In genomic region chr19:4098493-4098892, GRCh38 we compare ENCODE assay signal across 34 cellular contexts. TPM values are rescaled to one million over a fixed set of nuclear protein-coding genes. Genes with fewer than 3 reads are reported as not detected.
DNase-seq lines count a peak whose midpoint lies in the region; ATAC-seq, FAIRE-seq and TF ChIP-seq lines count a peak whose summit lies in the region.
"Had no signal": no experiment of that assay in that cellular context is flagged by ENCODE, and none has a peak within 500 bp of the region (broad histone marks: within the 10 kb centered on the region; RNA-seq: fewer than 3 reads in every experiment).

No MANE protein-coding gene starts in this region.

- H3K27me3 ChIP-seq in H7 (ENCODE audit: control insufficient read depth, insufficient read depth, low read length) (no peaks in the 10 kb centered on the region), transverse colon (no peaks in the 10 kb centered on the region)
- H3K27me3 ChIP-seq: cardiac muscle cell, esophagus muscularis mucosa, uterus had no signal

- in situ Hi-C loops in transverse colon (cut with MboI; ENCODE audit: low pct_ligation_motif_present in 1 of 4, low pct_unique_long_range_greater_than_20kb in 1 of 4, low sequenced_read_pairs in 3 of 4), result no loop called here

- TF ChIP-seq CTCF in kidney (IDR thresholded peaks at IDR 0.05; ENCODE audit: borderline replicate concordance, extremely low read depth, insufficient read depth), result no peak
- no peak for TF ChIP-seq CTCF in transverse colon (IDR thresholded peaks at IDR 0.05)

- H3K4me3 ChIP-seq in H7 (ENCODE audit: insufficient read depth, low read depth, low read length), result no peak overlapping the region
- no peak overlapping the region for H3K4me3 ChIP-seq in kidney (ENCODE audit: low read length in 2 of 2)
- H3K4me3 ChIP-seq in transverse colon, result no peak overlapping the region
- H3K4me3 ChIP-seq: cardiac muscle cell, esophagus muscularis mucosa, thoracic aorta, uterus had no signal

- H3K4me1 ChIP-seq in kidney (ENCODE audit: control insufficient read depth in 1 of 2, insufficient read depth in 1 of 2, low read depth in 1 of 2, low read length in 2 of 2) (peaks cover 0 to 5% of the 10 kb centered on the region in 2 donors), transverse colon (peaks cover 8 to 20% (median 20%) of the 10 kb centered on the region in 4 donors)
- H3K4me1 ChIP-seq: uterus had no signal

- no peaks in the 10 kb centered on the region for H3K9me3 ChIP-seq in kidney (ENCODE audit: control insufficient read depth in 1 of 2, low read length in 2 of 2)
- no peaks in the 10 kb centered on the region for H3K9me3 ChIP-seq in transverse colon
- H3K9me3 ChIP-seq: esophagus muscularis mucosa, thoracic aorta, uterus had no signal

- H3K36me3 ChIP-seq in H7 (replicated peaks; ENCODE audit: control insufficient read depth, insufficient read depth, low read length) (peaks cover 21% of the 10 kb centered on the region), kidney (ENCODE audit: control insufficient read depth in 1 of 2, insufficient read depth in 2 of 2, low read length in 2 of 2) (peaks cover 0 to 4% of the 10 kb centered on the region in 2 donors), transverse colon (peaks cover 0 to 29% (median 8%) of the 10 kb centered on the region in 4 donors)
- H3K36me3 ChIP-seq: uterus had no signal

- WGBS in transverse colon (ENCODE audit: low coverage in 1 of 2), 2 donors, result 90% methylated on average over 18 of the region's 18 CpGs; no CpG with 5 or more reads in 1 of the 2 donors

- H3K27ac ChIP-seq in kidney (ENCODE audit: low read depth in 2 of 2, low read length in 2 of 2) (no peak overlapping the region), transverse colon (no peak overlapping the region)
- H3K27ac ChIP-seq: WERI-Rb-1 had no signal

- no peak overlapping the region for H3K9ac ChIP-seq in kidney (ENCODE audit: low read length in 2 of 2)

- intact Hi-C loops in Right ventricle myocardium inferior (cut with DNase I) (no loop called here), kidney (cut with DNase I) (no loop called here), posterior cingulate gyrus (cut with DNase I) (no loop called here), transverse colon (cut with DNase I; ENCODE audit: low total_unique reads) (no loop called here)

- no peak for TF ChIP-seq EP300 in transverse colon (IDR thresholded peaks at IDR 0.05; ENCODE audit: low read depth)

- peak; percentile 85 for ATAC-seq in Right ventricle myocardium inferior
- ATAC-seq: naive thymus-derived CD8-positive, alpha-beta T cell; T-cell had no signal

- TF ChIP-seq POLR2A in transverse colon (IDR thresholded peaks at IDR 0.05), result no peak

- no peak for FAIRE-seq in kidney (lab: Jason Lieb, UNC)
- FAIRE-seq: A204.1, astrocyte, D721Med, GM19239, H54 had no signal

- DNase-seq in H7 (peak; percentile 60), Right ventricle myocardium inferior (ENCODE audit: missing footprints) (peak; percentile 83), kidney (peak; percentile 74), posterior cingulate gyrus (peak in 7 of 10 donors; percentile 24 to 92 (median 45)), transverse colon (no peak), GDM1 (lab: John Stamatoyannopoulos, UW) (no peak), NCI-H226 (no peak)
- DNase-seq in stimulated activated CD4-positive, alpha-beta T cell treated with anti-CD3 and anti-CD28 coated beads, Interleukin-15, amount 100 ng/mL, for 24 hours, result no peak
- DNase-seq: activated CD4-positive, alpha-beta T cell treated with anti-CD3 and anti-CD28 coated beads, Interleukin-2, amount 10 ng/mL, durations not matched to agents 7 days and 5 days; activated effector memory CD4-positive, alpha-beta T cell treated with anti-CD3 and anti-CD28 coated beads, Interleukin-2, amount 50 U/mL, for 16 hours; CD4-positive, CD25-positive, alpha-beta regulatory T cell; foreskin fibroblast; KG1; naive thymus-derived CD8-positive, alpha-beta T cell; NCI-H1092 treated with DMSO at 0.1 percent for 48 hours; NCI-H187; NCI-H2171; NCI-H510A; RPMI8226; stimulated activated naive CD4-positive, alpha-beta T cell treated with Interleukin-2 at 50 U/mL for 16 hours; T-cell; uterus; WERI-Rb-1 had no signal

RNA-seq across cellular contexts. Expression of gene MAP2K2, which starts 25.4 kb away (rescaled TPM):
- 221 and 226 TPM in 2 replicates for total RNA-seq in H7 (2014; rRNA removed; shearing (Covaris generic))
- total RNA-seq in Right ventricle myocardium inferior (138 TPM), kidney (105 TPM), transverse colon (100 to 1,000 TPM; 136 to 199 (median 195) TPM)
- polyA plus RNA-seq in kidney (ENCODE audit: insufficient read depth, low read depth, low replicate concordance), result 138 TPM

RNA-seq across cellular contexts. Expression of gene ZBTB7A, which starts 31.8 kb away (rescaled TPM):
- 18.3 and 20.8 TPM in 2 replicates for total RNA-seq in H7 (2014; rRNA removed; shearing (Covaris generic))
- 30.8 TPM for total RNA-seq in Right ventricle myocardium inferior
- 53.2 TPM for total RNA-seq in kidney
- polyA plus RNA-seq in kidney (ENCODE audit: insufficient read depth, low read depth, low replicate concordance), result 8.9 TPM
- total RNA-seq in transverse colon, result 100 to 1,000 TPM; 101 to 224 (median 141) TPM

RNA-seq across cellular contexts. Expression of gene CREB3L3, which starts 54.9 kb away (rescaled TPM):
- total RNA-seq in H7 (2014; rRNA removed; shearing (Covaris generic)), result not detected in 2 replicates
- total RNA-seq in Right ventricle myocardium inferior, result not detected
- total RNA-seq in kidney, result not detected
- 7.4 TPM for polyA plus RNA-seq in kidney (ENCODE audit: insufficient read depth, low read depth, low replicate concordance)
- total RNA-seq in transverse colon, result 10 to 100 TPM in 1 of 4 donors, 1 to 10 TPM in 2, not detected in 1; 1.1 to 16.4 (median 2.3) TPM
- total RNA-seq: activated CD8-positive, alpha-beta memory T cell treated with anti-CD3 and anti-CD28 coated beads for 36 hours; astrocyte; cardiac muscle cell; CD4-positive, CD25-positive, alpha-beta regulatory T cell; esophagus muscularis mucosa; MCF 10A; naive thymus-derived CD8-positive, alpha-beta T cell; pulmonary artery endothelial cell; thoracic aorta; uterus had no signal
- polyA plus RNA-seq: cardiac muscle cell; naive thymus-derived CD8-positive, alpha-beta T cell had no signal

Comparison
In these comparisons a context has a peak if more than half of its experiments do, and no peak if none do; other contexts are left out.
1. DNase-seq: peak in H7 (single experiment), Right ventricle myocardium inferior (single experiment), kidney (single experiment) and posterior cingulate gyrus (7 of 10); none in transverse colon (single experiment), stimulated activated CD4-positive, alpha-beta T cell treated with anti-CD3 and anti-CD28 coated beads, Interleukin-15, amount 100 ng/mL, for 24 hours (single experiment), GDM1 (single experiment) and NCI-H226 (single experiment).